ENCODE assay signal across 34 cellular contexts in genomic region chr3:48619541-48620524, GRCh38. TPM values are rescaled to one million over a fixed set of nuclear protein-coding genes. Genes with fewer than 3 reads are reported as not detected.
DNase-seq lines count a peak whose midpoint lies in the region; ATAC-seq and TF ChIP-seq lines count a peak whose summit lies in the region.
"Had no signal": no experiment of that assay in that cellular context is flagged by ENCODE, and none has a peak within 500 bp of the region (broad histone marks: within the 10 kb centered on the region; RNA-seq: fewer than 3 reads in every experiment).

No MANE protein-coding gene starts in this region.

- intact Hi-C loops in left colon (cut with DNase I, micrococcal nuclease) = no loop called here

- peak overlapping the region; percentile 24 for H3K9ac ChIP-seq in skeletal muscle satellite cell (ENCODE audit: low read depth, low read length)
- H3K9ac ChIP-seq in endodermal cell (ENCODE audit: extremely low read depth, low read length, poor library complexity, severe bottlenecking) = no peak overlapping the region
- H3K9ac ChIP-seq: BLaER1 had no signal

- no peak overlapping the region for H2AFZ ChIP-seq in ACC112 (ENCODE audit: low read length, unreplicated experiment)

- no peak overlapping the region for H3K4me3 Mint-ChIP-seq in endodermal cell
- H3K4me3 Mint-ChIP-seq: activated naive CD8-positive, alpha-beta T cell treated with anti-CD3 and anti-CD28 coated beads, Interleukin-2, amount 10 ng/mL, durations not matched to agents 7 days and 5 days; brain; neural crest cell; T-helper 1 cell treated with Interleukin-12 subunit alpha and Interleukin-12 subunit beta and Interleukin-4 antibody, amounts not matched to agents 30 μg/mL and 1 μg/mL, for 36 hours had no signal

- H3K4me1 Mint-ChIP-seq in endodermal cell = no peaks in the 10 kb centered on the region
- H3K4me1 Mint-ChIP-seq: brain had no signal

- peaks cover 10% of the 10 kb centered on the region; the same call in 1 of the 2 replicates for H3K36me3 ChIP-seq in ACC112 (ENCODE audit: insufficient read depth, low read length)
- peaks cover 19% of the 10 kb centered on the region for H3K36me3 ChIP-seq in skeletal muscle satellite cell (ENCODE audit: insufficient read depth, low read length)
- H3K36me3 ChIP-seq in endodermal cell (ENCODE audit: control insufficient read depth, insufficient read depth, low read length) = peaks cover under 1% of the 10 kb centered on the region
- H3K36me3 ChIP-seq: lower lobe of right lung had no signal

- peak; percentile 5 for ATAC-seq in left colon
- ATAC-seq: mucosa of descending colon had no signal

- TF ChIP-seq CTCF in VCaP (conservative IDR thresholded peaks at IDR 0.05) (no peak), endodermal cell (conservative IDR thresholded peaks at IDR 0.05) (no peak)

- no peaks in the 10 kb centered on the region for H3K27me3 ChIP-seq in ACC112 (ENCODE audit: insufficient read depth, low read length)
- H3K27me3 ChIP-seq in skeletal muscle satellite cell (ENCODE audit: control insufficient read depth, insufficient read depth, low read length) = no peaks in the 10 kb centered on the region
- no peaks in the 10 kb centered on the region for H3K27me3 ChIP-seq in endodermal cell (ENCODE audit: control insufficient read depth, insufficient read depth, low read length, poor library complexity, severe bottlenecking)
- H3K27me3 ChIP-seq: BLaER1, upper lobe of left lung had no signal

- H3K27ac ChIP-seq in ACC112 (ENCODE audit: low read depth, low read length) (peak overlapping the region; percentile 91), VCaP (peak overlapping the region; percentile 27; the same call in 1 of the 2 replicates), endodermal cell (ENCODE audit: low read depth, low read length) (no peak overlapping the region)
- H3K27ac ChIP-seq: BLaER1, lower lobe of right lung, skin epidermis, upper lobe of left lung had no signal

- H3K4me3 ChIP-seq in ACC112 (ENCODE audit: low read depth, low read length) (no peak overlapping the region), skeletal muscle satellite cell (ENCODE audit: low read length) (no peak overlapping the region), endodermal cell (ENCODE audit: low read length) (no peak overlapping the region)
- H3K4me3 ChIP-seq: BLaER1, lower lobe of right lung, mucosa of descending colon, skin epidermis, upper lobe of left lung had no signal

- H3K9me3 Mint-ChIP-seq in endodermal cell = peaks cover 22% of the 10 kb centered on the region

- 94 to 100% methylated on average over 4 to 7 of the region's 7 CpGs for WGBS in endodermal cell (ENCODE audit: insufficient coverage in 1 of 2, insufficient read length in 1 of 2), 2 experiments

- no peaks in the 10 kb centered on the region for H3K79me2 ChIP-seq in ACC112 (ENCODE audit: control insufficient read depth, insufficient read depth, low read length, unreplicated experiment)

- H3K4me1 ChIP-seq in ACC112 (ENCODE audit: control insufficient read depth, insufficient read depth, low read length, unreplicated experiment) (peaks cover 16% of the 10 kb centered on the region), skeletal muscle satellite cell (ENCODE audit: control insufficient read depth, insufficient read depth, low read length) (peaks cover 25% of the 10 kb centered on the region), endodermal cell (ENCODE audit: control insufficient read depth, insufficient read depth, low read length) (no peaks in the 10 kb centered on the region)
- H3K4me1 ChIP-seq: BLaER1, lower lobe of right lung, upper lobe of left lung had no signal

- no peaks in the 10 kb centered on the region for H3K27me3 Mint-ChIP-seq in endodermal cell (ENCODE audit: insufficient read depth)
- H3K27me3 Mint-ChIP-seq: activated naive CD8-positive, alpha-beta T cell treated with anti-CD3 and anti-CD28 coated beads, Interleukin-2, amount 10 ng/mL, durations not matched to agents 7 days and 5 days; brain had no signal

- H3K36me3 Mint-ChIP-seq in endodermal cell (ENCODE audit: low read depth) = peaks cover 21% of the 10 kb centered on the region

- no peak overlapping the region for H3K27ac Mint-ChIP-seq in endodermal cell
- H3K27ac Mint-ChIP-seq: activated naive CD8-positive, alpha-beta T cell treated with anti-CD3 and anti-CD28 coated beads, Interleukin-2, amount 10 ng/mL, durations not matched to agents 7 days and 5 days; T-helper 1 cell treated with Interleukin-12 subunit alpha and Interleukin-12 subunit beta and Interleukin-4 antibody, amounts not matched to agents 30 μg/mL and 1 μg/mL, for 36 hours had no signal

- DNase-seq in left colon = no peak
- DNase-seq in endodermal cell = no peak
- no peak for DNase-seq in NCI-H187 treated with DMSO at 0.1 percent for 48 hours (lab: John Stamatoyannopoulos, UW)
- no peak for DNase-seq in NCI-H345 treated with DMSO at 0.1 percent for 48 hours (lab: John Stamatoyannopoulos, UW; ENCODE audit: unreplicated experiment)
- DNase-seq in anterior cingulate cortex (lab: John Stamatoyannopoulos, UW) = no peak
- DNase-seq: activated CD4-positive, alpha-beta T cell treated with anti-CD3 and anti-CD28 coated beads for 1 hour; activated naive CD8-positive, alpha-beta T cell treated with anti-CD3 and anti-CD28 coated beads, Interleukin-2, amount 10 ng/mL, durations not matched to agents 7 days and 5 days; activated T-cell treated with anti-CD3 and anti-CD28 coated beads for 4 hours; effector CD4-positive, alpha-beta T cell; GDM1; HCEC 1CT; head of caudate nucleus; lower lobe of right lung; MM.1S; mucosa of descending colon; NCI-H1417; NCI-H2081 treated with DMSO at 0.1 percent for 48 hours; NCI-H345; NCI-H774; stimulated activated CD4-positive, alpha-beta T cell treated with anti-CD3 and anti-CD28 coated beads, Interleukin-1b, Interleukin-23, amount 100 ng/mL, for 48 hours; stimulated activated CD8-positive, alpha-beta memory T cell treated with anti-CD3 and anti-CD28 coated beads, Interleukin-4, amount 100 ng/mL, for 48 hours; upper lobe of left lung had no signal

- no peak overlapping the region for H3K4me2 ChIP-seq in skeletal muscle satellite cell (ENCODE audit: low read length)
- H3K4me2 ChIP-seq: BLaER1 had no signal

- peaks cover 6% of the 10 kb centered on the region for H3K9me3 ChIP-seq in skeletal muscle satellite cell (replicated peaks; ENCODE audit: low read length)
- H3K9me3 ChIP-seq in endodermal cell (ENCODE audit: control insufficient read depth, low read length) = peaks cover 28% of the 10 kb centered on the region

RNA-seq across cellular contexts. Expression of gene TMEM89, which starts 1.7 kb away (rescaled TPM):
- total RNA-seq in left colon = 1 to 10 TPM in 1 of 2 donors, under 1 TPM in 1; 0.84 to 2.2 TPM
- total RNA-seq in skeletal muscle satellite cell (2012; rRNA removed) = 0.51 TPM in 1 of 2 replicates, not detected in the other
- under 1 TPM in 1 of 2 donors, not detected in 1; 0.57 TPM for total RNA-seq in endodermal cell
- 0.39 TPM for polyA plus RNA-seq in endodermal cell (2013, experiment 1 of 2)
- polyA plus RNA-seq in endodermal cell (2013, experiment 2 of 2) = not detected
- total RNA-seq: activated naive CD8-positive, alpha-beta T cell treated with anti-CD3 and anti-CD28 coated beads, Interleukin-2, amount 10 ng/mL, durations not matched to agents 7 days and 5 days; cerebellum; epithelial cell of proximal tubule; kidney epithelial cell; lower lobe of right lung; pulmonary artery endothelial cell had no signal

RNA-seq across cellular contexts. Expression of gene UQCRC1, which starts 10.4 kb away (rescaled TPM):
- total RNA-seq in left colon (100 to 1,000 TPM; 613 to 797 TPM), endodermal cell (100 to 1,000 TPM; 231 to 289 TPM)
- 344 and 383 TPM in 2 replicates for total RNA-seq in skeletal muscle satellite cell (2012; rRNA removed)
- polyA plus RNA-seq in endodermal cell (2013, experiment 1 of 2) = 272 TPM
- 265 TPM for polyA plus RNA-seq in endodermal cell (2013, experiment 2 of 2)

RNA-seq across cellular contexts. Expression of gene SLC26A6, which starts 15.4 kb away (rescaled TPM):
- total RNA-seq in left colon (100 to 1,000 TPM; 116 to 121 TPM), endodermal cell (10 to 100 TPM; 65.1 to 75.6 TPM)
- total RNA-seq in skeletal muscle satellite cell (2012; rRNA removed) = 23.6 and 26.6 TPM in 2 replicates
- polyA plus RNA-seq in endodermal cell (2013, experiment 1 of 2) = 45.7 TPM
- polyA plus RNA-seq in endodermal cell (2013, experiment 2 of 2) = 41.3 TPM

RNA-seq across cellular contexts. Expression of gene COL7A1, which starts 24.7 kb away (rescaled TPM):
- total RNA-seq in left colon (1 to 10 TPM; 4.5 to 5.7 TPM), endodermal cell (10 to 100 TPM; 15.7 to 16.6 TPM)
- total RNA-seq in skeletal muscle satellite cell (2012; rRNA removed) = 7.1 and 9.6 TPM in 2 replicates
- polyA plus RNA-seq in endodermal cell (2013, experiment 1 of 2) = 18.7 TPM
- 24.0 TPM for polyA plus RNA-seq in endodermal cell (2013, experiment 2 of 2)

RNA-seq across cellular contexts. Expression of gene CELSR3, which starts 42.9 kb away (rescaled TPM):
- total RNA-seq in left colon (1 to 10 TPM; 1.4 to 2.4 TPM), endodermal cell (10 to 100 TPM; 20.7 to 30.1 TPM)
- total RNA-seq in skeletal muscle satellite cell (2012; rRNA removed) = 0.66 and 0.76 TPM in 2 replicates
- polyA plus RNA-seq in endodermal cell (2013, experiment 1 of 2) = 24.4 TPM
- 22.9 TPM for polyA plus RNA-seq in endodermal cell (2013, experiment 2 of 2)
